ENCODE assay signal across 10 cellular contexts in the genomic region with DNA sequence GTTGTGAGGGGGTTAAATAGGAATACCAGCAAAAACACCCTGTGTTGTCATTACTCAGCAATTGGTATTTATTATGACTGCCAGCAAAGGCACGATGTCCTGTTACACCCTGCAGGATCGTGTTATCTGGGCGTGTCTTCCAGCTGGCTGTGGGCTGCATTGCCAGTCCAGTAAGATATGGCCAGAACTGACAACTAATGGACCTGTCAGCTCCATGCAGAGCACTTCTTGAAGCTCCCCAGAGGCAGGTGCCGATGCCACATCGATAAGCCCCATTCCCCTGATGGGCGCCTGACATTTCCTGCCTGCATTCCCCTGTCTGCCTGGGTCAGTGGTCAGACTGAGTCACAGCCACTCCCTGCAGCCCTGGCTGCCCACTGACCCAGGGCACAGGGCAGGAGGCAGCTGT.
DNase-seq lines count a peak whose midpoint lies in the region; ATAC-seq, FAIRE-seq and TF ChIP-seq lines count a peak whose summit lies in the region.
"Had no signal": no experiment of that assay in that cellular context is flagged by ENCODE, and none has a peak within 500 bp of the region (broad histone marks: within the 10 kb centered on the region; RNA-seq: fewer than 3 reads in every experiment).

No MANE protein-coding gene starts in this region.

- no peak for FAIRE-seq in A549 (lab: Jason Lieb, UNC)
- FAIRE-seq in keratinocyte (lab: Jason Lieb, UNC): peak; percentile 69

- H4K20me1 ChIP-seq in keratinocyte (ENCODE audit: control insufficient read depth, extremely low read depth, insufficient read depth, low read length): no peaks in the 10 kb centered on the region

- POLR2A ChIA-PET in A549 (lab: Yijun Ruan, JAX): no interaction called here

- in situ Hi-C loops in brain microvascular endothelial cell (cut with HindIII; ENCODE audit: low pct_ligation_motif_present, low sequenced_read_pairs): no loop called here

- 0 out of 6 replicates have a peak overlapping the region, but pooled peaks of 1 of the 2 experiments have one; percentile 5 for H3K27ac ChIP-seq in A549
- no peak overlapping the region for H3K27ac ChIP-seq in brain microvascular endothelial cell
- no peak overlapping the region for H3K27ac ChIP-seq in keratinocyte (ENCODE audit: control insufficient read depth, insufficient read depth, low read length)

- DNase-seq in A549 (ENCODE audit: low read depth in 1 of 2, low spot score in 1 of 2) (peak; percentile 51 to 52), HPDE6-E6E7 (ENCODE audit: extremely low spot score) (peak; percentile 67), brain microvascular endothelial cell (peak; percentile 33), keratinocyte (ENCODE audit: low read depth, low spot score) (no peak), DMS53 treated with DMSO at 0.1 percent for 48 hours (lab: John Stamatoyannopoulos, UW; ENCODE audit: unreplicated experiment) (no peak), NCI-H2196 treated with DMSO at 0.1 percent for 48 hours (lab: John Stamatoyannopoulos, UW; ENCODE audit: unreplicated experiment) (no peak), HuH-7 (ENCODE audit: low spot score) (no peak)
- DNase-seq: IMR-90; stimulated activated naive CD4-positive, alpha-beta T cell treated with Interleukin-2 at 50 U/mL for 16 hours had no signal

- H3K4me1 ChIP-seq in A549 (peaks cover 29% of the 10 kb centered on the region), keratinocyte (ENCODE audit: control insufficient read depth, extremely low read depth, insufficient read depth, low read length) (peaks cover 10% of the 10 kb centered on the region)

- ATAC-seq in A549 (peak; percentile 42 to 74; a peak in 4 of 6 replicates), GM19467 (IDR thresholded peaks at IDR 0.05; ENCODE audit: unreplicated experiment) (no peak)

- no peak overlapping the region for H3K9ac ChIP-seq in keratinocyte (ENCODE audit: control insufficient read depth, extremely low read depth, insufficient read depth, low read length)

- no peak overlapping the region for H3K4me3 ChIP-seq in A549
- H3K4me3 ChIP-seq in brain microvascular endothelial cell (ENCODE audit: low read depth, low read length): no peak overlapping the region
- H3K4me3 ChIP-seq in keratinocyte (ENCODE audit: control insufficient read depth in 2 of 3, extremely low read depth in 1 of 3, insufficient read depth in 2 of 3, low read depth in 1 of 3, low read length in 3 of 3): no peak overlapping the region

- TF ChIP-seq EP300 in A549 (IDR thresholded peaks at IDR 0.05): no peak

- TF ChIP-seq RAD21 in A549 (conservative IDR thresholded peaks at IDR 0.05 in 1 of 2, IDR thresholded peaks at IDR 0.05 in 1 of 2): no peak

- dilution Hi-C loops in keratinocyte (cut with MboI; ENCODE audit: extremely low pct_ligation_motif_present, low sequenced_read_pairs): no loop called here

- peak overlapping the region; percentile 74 for H3K4me2 ChIP-seq in A549
- peak overlapping the region; percentile 65 for H3K4me2 ChIP-seq in keratinocyte (ENCODE audit: control insufficient read depth, extremely low read depth, insufficient read depth, low read depth, low read length)

- H3K9me3 ChIP-seq in A549 (no peaks in the 10 kb centered on the region), keratinocyte (ENCODE audit: control insufficient read depth, low read depth, low read length) (no peaks in the 10 kb centered on the region)

- no peak overlapping the region for H2AFZ ChIP-seq in keratinocyte (ENCODE audit: control insufficient read depth, low read length)

- no peaks in the 10 kb centered on the region for H3K9me1 ChIP-seq in keratinocyte (ENCODE audit: control insufficient read depth, extremely low read depth, insufficient read depth, low read length)

- H3K79me2 ChIP-seq in keratinocyte (ENCODE audit: control insufficient read depth, insufficient read depth, low read length): no peaks in the 10 kb centered on the region

- H3K27me3 ChIP-seq in brain microvascular endothelial cell (replicated peaks) (no peaks in the 10 kb centered on the region), keratinocyte (ENCODE audit: control insufficient read depth, extremely low read depth, insufficient read depth, low read length) (no peaks in the 10 kb centered on the region)

- 6% methylated on average over 6 of the region's 6 CpGs for WGBS in A549 (ENCODE audit: missing lambda C conversion rate)

- CTCF ChIA-PET in A549 (lab: Yijun Ruan, JAX): interaction anchor here (1.4 to 3.4 kb wide), 3 partner anchors 11 to 142 kb away, joined by 4 to 24 read pairs (median 8); no protein-coding TSS in a partner anchor

- no peaks in the 10 kb centered on the region for H3K36me3 ChIP-seq in brain microvascular endothelial cell (replicated peaks)
- H3K36me3 ChIP-seq in keratinocyte (ENCODE audit: control insufficient read depth in 2 of 2, extremely low read depth in 1 of 2, insufficient read depth in 2 of 2, low read length in 2 of 2): no peaks in the 10 kb centered on the region

- TF ChIP-seq POLR2A in A549 (IDR thresholded peaks at IDR 0.05; ENCODE audit: low read length): no peak

- TF ChIP-seq CTCF in A549 (IDR thresholded peaks at IDR 0.05) (no peak), brain microvascular endothelial cell (IDR thresholded peaks at IDR 0.05; ENCODE audit: low read depth, low read length, missing control alignments) (no peak), keratinocyte (optimal IDR thresholded peaks at IDR 0.05 in 1 of 3, IDR thresholded peaks at IDR 0.05 in 1 of 3, conservative IDR thresholded peaks at IDR 0.05 in 1 of 3; ENCODE audit: extremely low read depth in 1 of 3, insufficient read depth in 2 of 3, low read length in 3 of 3) (no peak)

TF ChIP-seq in A549, 52 proteins besides CTCF, POLR2A, EP300 and RAD21:
- TF ChIP-seq MAFK (IDR thresholded peaks at IDR 0.05; ENCODE audit: partially characterized antibody): peak; percentile 68
- TF ChIP-seq JUN (IDR thresholded peaks at IDR 0.05): no peak

Comparison
In these comparisons a context has a peak if more than half of its experiments do, and no peak if none do; other contexts are left out.
1. DNase-seq: peak in A549 (2 of 2), HPDE6-E6E7 (single experiment) and brain microvascular endothelial cell (single experiment); none in keratinocyte (single experiment), DMS53 treated with DMSO at 0.1 percent for 48 hours (single experiment), NCI-H2196 treated with DMSO at 0.1 percent for 48 hours (single experiment) and HuH-7 (single experiment).